In genomic region chr17:28646039-28646754, GRCh38 we compare ENCODE assay signal across 1 cellular context.
TF ChIP-seq lines count a peak whose summit lies in the region.

No MANE protein-coding gene starts in this region.

TF ChIP-seq in K562, 482 proteins besides CTCF, POLR2A, EP300 and RAD21 (continued from another document and continues in another):
- TF ChIP-seq RERE (CRISPR knock-in tag; IDR thresholded peaks at IDR 0.05; ENCODE audit: borderline replicate concordance) (no peak), HDAC1 (IDR thresholded peaks at IDR 0.05) (peak in 1 of 2 experiments; percentile 46; a peak in 2 of 4 replicates), BHLHE40 (IDR thresholded peaks at IDR 0.05; ENCODE audit: low read length) (no peak), E2F1 (CRISPR knock-in tag; IDR thresholded peaks at IDR 0.05) (0 out of 2 replicates have a peak, but pooled peaks have one; percentile 22), NR0B1 (IDR thresholded peaks at IDR 0.05; ENCODE audit: partially characterized antibody) (no peak), ZNF395 (CRISPR knock-in tag; IDR thresholded peaks at IDR 0.05) (peak; percentile 76), WHSC1 (IDR thresholded peaks at IDR 0.05; ENCODE audit: low read length) (no peak), ZBTB33 (CRISPR knock-in tag; IDR thresholded peaks at IDR 0.05) (0 out of 2 replicates have a peak, but pooled peaks have one; percentile 5), CEBPG (CRISPR knock-in tag; IDR thresholded peaks at IDR 0.05) (peak; percentile 80), CEBPG (tag; conservative IDR thresholded peaks at IDR 0.05 in 1 of 2, IDR thresholded peaks at IDR 0.05 in 1 of 2) (peak; percentile 69 to 93), NR1H2 (CRISPR knock-in tag; IDR thresholded peaks at IDR 0.05) (no peak), PKNOX1 (IDR thresholded peaks at IDR 0.05) (0 out of 2 replicates have a peak, but pooled peaks have one; percentile 6), ZNF79 (CRISPR knock-in tag; IDR thresholded peaks at IDR 0.05; ENCODE audit: low read depth) (0 out of 2 replicates have a peak, but pooled peaks have one; percentile 43), CBFA2T3 (IDR thresholded peaks at IDR 0.05) (no peak), HBP1 (CRISPR knock-in tag; IDR thresholded peaks at IDR 0.05) (peak; percentile 58; the same call in 1 of the 2 replicates), KLF10 (CRISPR knock-in tag; IDR thresholded peaks at IDR 0.05) (no peak), BDP1 (IDR thresholded peaks at IDR 0.05; ENCODE audit: insufficient read depth, insufficient read length) (no peak), ZNF398 (CRISPR knock-in tag; IDR thresholded peaks at IDR 0.05) (peak; percentile 45; the same call in 1 of the 2 replicates), STAT6 (CRISPR knock-in tag; IDR thresholded peaks at IDR 0.05) (no peak), EP400 (IDR thresholded peaks at IDR 0.05) (peak; percentile 53), CEBPB (tag; IDR thresholded peaks at IDR 0.05) (peak; percentile 60), UBTF (IDR thresholded peaks at IDR 0.05; ENCODE audit: borderline replicate concordance in 1 of 2, low read depth in 2 of 2, low read length in 2 of 2) (0 out of 4 replicates have a peak, but pooled peaks have one; percentile 21 to 55), ZNF76 (CRISPR knock-in tag; IDR thresholded peaks at IDR 0.05; ENCODE audit: borderline replicate concordance) (peak; percentile 79; the same call in 1 of the 2 replicates), ZKSCAN8 (CRISPR knock-in tag; IDR thresholded peaks at IDR 0.05) (peak; percentile 61; the same call in 1 of the 2 replicates), ETV6 (IDR thresholded peaks at IDR 0.05; ENCODE audit: borderline replicate concordance in 1 of 2, low read depth in 2 of 2, low read length in 1 of 2) (no peak), ETV6 (CRISPR knock-in tag; IDR thresholded peaks at IDR 0.05; ENCODE audit: borderline replicate concordance) (no peak), STAT5B (CRISPR knock-in tag; IDR thresholded peaks at IDR 0.05) (no peak), ZBTB34 (CRISPR knock-in tag; IDR thresholded peaks at IDR 0.05) (peak; percentile 26; the same call in 1 of the 2 replicates)
